In the genomic region with DNA sequence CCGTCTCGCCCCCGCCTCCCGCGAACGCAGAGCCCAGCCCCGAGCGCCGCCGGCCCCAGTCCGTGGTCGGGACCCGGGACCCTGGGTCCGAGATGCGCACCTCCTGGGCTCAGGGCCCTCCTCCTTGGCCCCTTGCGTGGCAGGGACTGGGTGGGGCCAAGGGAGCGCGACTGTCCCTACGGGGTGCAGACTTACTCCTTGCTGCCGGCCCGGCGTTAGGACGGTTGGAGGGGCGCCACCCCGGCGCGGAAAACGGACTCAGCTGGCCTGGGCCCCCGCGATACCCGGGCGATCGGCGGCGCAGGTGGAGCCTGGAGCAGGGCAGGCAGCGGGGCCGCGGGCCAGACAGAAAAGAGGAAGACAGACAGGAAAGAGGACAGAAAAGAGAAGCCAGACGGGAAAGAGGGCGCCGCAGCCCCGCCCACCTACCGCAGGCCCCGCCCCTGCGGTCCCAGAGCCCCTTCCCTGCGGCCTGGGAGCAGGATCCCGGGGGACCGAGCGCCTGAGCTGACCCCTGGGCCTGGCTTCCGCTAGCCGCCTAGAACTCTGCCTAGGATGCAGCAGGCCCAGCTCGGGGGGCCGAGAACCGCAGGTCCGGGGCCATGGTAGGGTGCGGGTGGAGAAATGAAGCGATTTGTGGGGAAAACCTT, we compare ENCODE assay signal across 8 cellular contexts. TPM values are rescaled to one million over a fixed set of nuclear protein-coding genes. Genes with fewer than 3 reads are reported as not detected.
A peak's percentile ranks its signal among the peaks of the same experiment; 100 is the strongest.
DNase-seq lines count a peak whose midpoint lies in the region; ATAC-seq and TF ChIP-seq lines count a peak whose summit lies in the region.

A gene (minus strand): TSS at position 356 of the 650 bp plus-strand sequence. CDS start 1,502 bp downstream, outside the sequence.

- POLR2A ChIA-PET in CD8-positive, alpha-beta memory T cell (lab: Charles Lee) = no interaction called here

- no peaks in the 10 kb centered on the region for H3K4me1 ChIP-seq in CD8-positive, alpha-beta memory T cell (ENCODE audit: insufficient read depth, low read length)
- peaks cover 3% of the 10 kb centered on the region for H3K4me1 ChIP-seq in colonic mucosa

- CTCF ChIA-PET in CD8-positive, alpha-beta memory T cell (lab: Charles Lee) = interaction anchor here (1.0 kb wide), 1 partner anchor 12 kb away, joined by 3 read pairs; no protein-coding TSS in a partner anchor

- H3K9me3 ChIP-seq in CD8-positive, alpha-beta memory T cell (ENCODE audit: low read length) = no peaks in the 10 kb centered on the region
- no peaks in the 10 kb centered on the region for H3K9me3 ChIP-seq in colonic mucosa

- peak within 1 kb of the TSS; percentile 44 for H3K27ac ChIP-seq in CD8-positive, alpha-beta memory T cell (ENCODE audit: low read depth, low read length)
- H3K27ac ChIP-seq in colonic mucosa = peak within 1 kb of the TSS; percentile 16

- no peak for TF ChIP-seq CTCF in colonic mucosa (IDR thresholded peaks at IDR 0.05)

- peaks cover 0 to 2% (median 0%) of the 10 kb centered on the region in 5 donors for H3K9me3 Mint-ChIP-seq in CD8-positive, alpha-beta memory T cell
- H3K9me3 Mint-ChIP-seq in stimulated activated naive CD8-positive, alpha-beta T cell treated with anti-CD3 and anti-CD28 coated beads, Interleukin-15, Interleukin-2, amounts not matched to agents 100 ng/mL and 50 ng/mL, for 24 hours = no peaks in the 10 kb centered on the region

- no peaks in the 10 kb centered on the region for H3K27me3 ChIP-seq in CD8-positive, alpha-beta memory T cell (ENCODE audit: insufficient read depth, low read length, poor library complexity, severe bottlenecking)
- no peaks in the 10 kb centered on the region for H3K27me3 ChIP-seq in colonic mucosa

- peaks cover 2 to 10% (median 10%) of the 10 kb centered on the region in 3 donors for H3K4me1 Mint-ChIP-seq in CD8-positive, alpha-beta memory T cell
- peaks cover 15% of the 10 kb centered on the region for H3K4me1 Mint-ChIP-seq in stimulated activated naive CD8-positive, alpha-beta T cell treated with anti-CD3 and anti-CD28 coated beads, Interleukin-15, Interleukin-2, amounts not matched to agents 100 ng/mL and 50 ng/mL, for 24 hours (ENCODE audit: low read depth)

- peak; percentile 61 for ATAC-seq in GM21737 (IDR thresholded peaks at IDR 0.05; ENCODE audit: unreplicated experiment)
- ATAC-seq in left lobe of liver = peak; percentile 58
- ATAC-seq in GM21723 (IDR thresholded peaks at IDR 0.05; ENCODE audit: unreplicated experiment) = no peak

- H3K36me3 Mint-ChIP-seq in CD8-positive, alpha-beta memory T cell = no peaks in the 10 kb centered on the region
- no peaks in the 10 kb centered on the region for H3K36me3 Mint-ChIP-seq in stimulated activated naive CD8-positive, alpha-beta T cell treated with anti-CD3 and anti-CD28 coated beads, Interleukin-15, Interleukin-2, amounts not matched to agents 100 ng/mL and 50 ng/mL, for 24 hours (ENCODE audit: low read depth)

- H3K27ac Mint-ChIP-seq in CD8-positive, alpha-beta memory T cell = peak within 1 kb of the TSS in 2 of 8 donors; percentile 43 to 78
- no peak within 1 kb of the TSS for H3K27ac Mint-ChIP-seq in stimulated activated naive CD8-positive, alpha-beta T cell treated with anti-CD3 and anti-CD28 coated beads, Interleukin-15, Interleukin-2, amounts not matched to agents 100 ng/mL and 50 ng/mL, for 24 hours

- DNase-seq in CD8-positive, alpha-beta memory T cell = peak; percentile 15 to 56 (median 37)
- DNase-seq in SKM-1 (lab: John Stamatoyannopoulos, UW; ENCODE audit: unreplicated experiment) (peak; percentile 81), colonic mucosa (peak; percentile 67), left lobe of liver (ENCODE audit: low spot score) (peak; percentile 68), A172 (ENCODE audit: low spot score) (no peak)

- H3K4me3 Mint-ChIP-seq in CD8-positive, alpha-beta memory T cell = peak within 1 kb of the TSS; percentile 69 to 89 (median 76)
- H3K4me3 Mint-ChIP-seq in stimulated activated naive CD8-positive, alpha-beta T cell treated with anti-CD3 and anti-CD28 coated beads, Interleukin-15, Interleukin-2, amounts not matched to agents 100 ng/mL and 50 ng/mL, for 24 hours = peak within 1 kb of the TSS; percentile 80

- no peaks in the 10 kb centered on the region for H3K36me3 ChIP-seq in CD8-positive, alpha-beta memory T cell (ENCODE audit: insufficient read depth, low read length)
- H3K36me3 ChIP-seq in colonic mucosa = no peaks in the 10 kb centered on the region

- peak within 1 kb of the TSS; percentile 63 to 77 for H3K9ac ChIP-seq in colonic mucosa (ENCODE audit: low read depth in 2 of 2, low read length in 2 of 2)

- intact Hi-C loops in colonic mucosa (cut with DNase I) = no loop called here

- H3K27me3 Mint-ChIP-seq in CD8-positive, alpha-beta memory T cell = no peaks in the 10 kb centered on the region
- H3K27me3 Mint-ChIP-seq in stimulated activated naive CD8-positive, alpha-beta T cell treated with anti-CD3 and anti-CD28 coated beads, Interleukin-15, Interleukin-2, amounts not matched to agents 100 ng/mL and 50 ng/mL, for 24 hours = no peaks in the 10 kb centered on the region

- peak within 1 kb of the TSS; percentile 43 for H3K4me3 ChIP-seq in CD8-positive, alpha-beta memory T cell (ENCODE audit: low read length)
- peak within 1 kb of the TSS; percentile 55 for H3K4me3 ChIP-seq in colonic mucosa

RNA-seq across cellular contexts. Expression of the gene that starts here (rescaled TPM):
- 1 to 10 TPM; 1.8 to 2.6 TPM for total RNA-seq in CD8-positive, alpha-beta memory T cell
- not detected for polyA plus RNA-seq in CD8-positive, alpha-beta memory T cell
- total RNA-seq in colonic mucosa = 1 to 10 TPM; 4.6 to 4.8 TPM
- total RNA-seq in left lobe of liver = 1.2 TPM
- total RNA-seq in A172 (2014; rRNA removed; shearing (Covaris generic)) = 0.96 and 3.1 TPM in 2 replicates
